Comparison of ENCODE assay signal across 1 cellular context in genomic region chr15:43440721-43441281, GRCh38.
TF ChIP-seq lines count a peak whose summit lies in the region.

No MANE protein-coding gene starts in this region.

TF ChIP-seq in K562, 482 proteins besides CTCF, POLR2A, EP300 and RAD21 (continued from another document and continues in another):
- TF ChIP-seq CREB3 (tag; conservative IDR thresholded peaks at IDR 0.05; ENCODE audit: low read depth) (no peak), CEBPG (CRISPR knock-in tag; IDR thresholded peaks at IDR 0.05) (peak; percentile 84), CEBPG (tag; conservative IDR thresholded peaks at IDR 0.05 in 1 of 2, IDR thresholded peaks at IDR 0.05 in 1 of 2) (peak; percentile 84 to 86), MAZ (CRISPR knock-in tag; conservative IDR thresholded peaks at IDR 0.05 in 1 of 2, IDR thresholded peaks at IDR 0.05 in 1 of 2) (peak in 1 of 2 experiments; percentile 54; a peak in 1 of 4 replicates), TAF9B (IDR thresholded peaks at IDR 0.05; ENCODE audit: partially characterized antibody) (peak; percentile 57), ZNF79 (CRISPR knock-in tag; IDR thresholded peaks at IDR 0.05; ENCODE audit: low read depth) (no peak), RHOXF2B (CRISPR knock-in tag; conservative IDR thresholded peaks at IDR 0.05) (no peak), PML (IDR thresholded peaks at IDR 0.05; ENCODE audit: low read length) (no peak), ZNF449 (CRISPR knock-in tag; IDR thresholded peaks at IDR 0.05) (no peak), HDAC1 (IDR thresholded peaks at IDR 0.05) (peak in 1 of 2 experiments; percentile 54; a peak in 1 of 4 replicates), SRF (CRISPR knock-in tag; IDR thresholded peaks at IDR 0.05) (no peak), ZNF668 (CRISPR knock-in tag; IDR thresholded peaks at IDR 0.05) (no peak), CHAMP1 (IDR thresholded peaks at IDR 0.05) (peak; percentile 45; the same call in 1 of the 2 replicates), ARNT (IDR thresholded peaks at IDR 0.05) (peak in 1 of 2 experiments; percentile 86; a peak in 3 of 4 replicates), BCOR (IDR thresholded peaks at IDR 0.05) (0 out of 2 replicates have a peak, but pooled peaks have one; percentile 16), GABPA (tag; conservative IDR thresholded peaks at IDR 0.05; ENCODE audit: low read depth) (no peak), SMC3 (conservative IDR thresholded peaks at IDR 0.05; ENCODE audit: insufficient read depth, low read depth, low read length) (peak; percentile 81), RUNX1 (IDR thresholded peaks at IDR 0.05; ENCODE audit: low read depth) (no peak), COPS2 (conservative IDR thresholded peaks at IDR 0.05) (no peak), PHF21A (IDR thresholded peaks at IDR 0.05; ENCODE audit: borderline replicate concordance, low read depth) (no peak; the same call in 1 of the 2 replicates), ARID2 (IDR thresholded peaks at IDR 0.05) (peak; percentile 91), TEAD1 (CRISPR knock-in tag; IDR thresholded peaks at IDR 0.05) (peak; percentile 20 to 61; a peak in 1 of 4 replicates), NR2C1 (IDR thresholded peaks at IDR 0.05) (peak; percentile 48; the same call in 1 of the 2 replicates), NR2C1 (tag; IDR thresholded peaks at IDR 0.05) (peak; percentile 48), NELFE (IDR thresholded peaks at IDR 0.05; ENCODE audit: insufficient read depth, insufficient read length) (no peak), CTBP1 (IDR thresholded peaks at IDR 0.05; ENCODE audit: borderline replicate concordance) (peak; percentile 82; the same call in 1 of the 2 replicates), TRIM25 (IDR thresholded peaks at IDR 0.05; ENCODE audit: borderline replicate concordance) (no peak), HBP1 (CRISPR knock-in tag; IDR thresholded peaks at IDR 0.05) (no peak), PRDM10 (IDR thresholded peaks at IDR 0.05; ENCODE audit: partially characterized antibody) (no peak), TRIM24 (IDR thresholded peaks at IDR 0.05) (peak; percentile 53 to 77; a peak in 3 of 4 replicates), RFX7 (CRISPR knock-in tag; IDR thresholded peaks at IDR 0.05) (no peak), SRSF1 (IDR thresholded peaks at IDR 0.05; ENCODE audit: low read depth, low read length) (no peak), CLOCK (CRISPR knock-in tag; IDR thresholded peaks at IDR 0.05; ENCODE audit: borderline replicate concordance) (no peak), ZNF318 (IDR thresholded peaks at IDR 0.05; ENCODE audit: borderline replicate concordance in 1 of 2, low read depth in 1 of 2) (peak in 1 of 2 experiments; percentile 49; a peak in 1 of 4 replicates), DMBX1 (CRISPR knock-in tag; IDR thresholded peaks at IDR 0.05; ENCODE audit: borderline replicate concordance) (0 out of 2 replicates have a peak, but pooled peaks have one; percentile 40), ZBED1 (IDR thresholded peaks at IDR 0.05) (no peak)
